Comparison of ENCODE assay signal across 15 cellular contexts in genomic region chr6:158253248-158253647, GRCh38.
"Had no signal": no experiment of that assay in that cellular context is flagged by ENCODE, and none has a peak within 500 bp of the region (broad histone marks: within the 10 kb centered on the region; RNA-seq: fewer than 3 reads in every experiment).

No MANE protein-coding gene starts in this region.

- H3K27ac Mint-ChIP-seq: stimulated activated memory B cell treated with anti-CD40 and anti-IgM and Interleukin-4, amounts not matched to agents 10 μg/mL and 1 μg/mL and 100 μg/mL, for 72 hours; stimulated activated naive CD8-positive, alpha-beta T cell treated with anti-CD3 and anti-CD28 coated beads, Interleukin-15, Interleukin-2, amounts not matched to agents 100 ng/mL and 50 ng/mL, for 24 hours had no signal

- DNase-seq: effector CD8-positive, alpha-beta T cell; foreskin melanocyte; heart right ventricle; hypothalamus; kidney glomerular epithelial cell; naive thymus-derived CD4-positive, alpha-beta T cell; psoas muscle; retina; right lobe of liver; stimulated activated CD4-positive, alpha-beta T cell treated with anti-CD3 and anti-CD28 coated beads, Interleukin-4, amount 100 ng/mL, for 1 hour; stimulated activated CD8-positive, alpha-beta memory T cell treated with anti-CD3 and anti-CD28 coated beads, Interleukin-4, amount 100 ng/mL, for 48 hours; tibial artery; upper lobe of right lung had no signal

- ATAC-seq: heart right ventricle; naive thymus-derived CD4-positive, alpha-beta T cell; psoas muscle; right lobe of liver; stimulated activated memory B cell treated with anti-CD40 and anti-IgM and Interleukin-4, amounts not matched to agents 10 μg/mL and 1 μg/mL and 100 μg/mL, for 72 hours; upper lobe of right lung had no signal

- H3K9me3 Mint-ChIP-seq: naive thymus-derived CD4-positive, alpha-beta T cell; stimulated activated memory B cell treated with anti-CD40 and anti-IgM and Interleukin-4, amounts not matched to agents 10 μg/mL and 1 μg/mL and 100 μg/mL, for 72 hours; stimulated activated naive CD8-positive, alpha-beta T cell treated with anti-CD3 and anti-CD28 coated beads, Interleukin-15, Interleukin-2, amounts not matched to agents 100 ng/mL and 50 ng/mL, for 24 hours had no signal

- H3K4me3 Mint-ChIP-seq: naive thymus-derived CD4-positive, alpha-beta T cell; stimulated activated memory B cell treated with anti-CD40 and anti-IgM and Interleukin-4, amounts not matched to agents 10 μg/mL and 1 μg/mL and 100 μg/mL, for 72 hours; stimulated activated naive CD8-positive, alpha-beta T cell treated with anti-CD3 and anti-CD28 coated beads, Interleukin-15, Interleukin-2, amounts not matched to agents 100 ng/mL and 50 ng/mL, for 24 hours had no signal

- H3K27me3 Mint-ChIP-seq: naive thymus-derived CD4-positive, alpha-beta T cell; stimulated activated memory B cell treated with anti-CD40 and anti-IgM and Interleukin-4, amounts not matched to agents 10 μg/mL and 1 μg/mL and 100 μg/mL, for 72 hours; stimulated activated naive CD8-positive, alpha-beta T cell treated with anti-CD3 and anti-CD28 coated beads, Interleukin-15, Interleukin-2, amounts not matched to agents 100 ng/mL and 50 ng/mL, for 24 hours had no signal
